ENCODE assay signal across 8 cellular contexts in genomic region chr20:46348972-46349741, GRCh38. TPM values are rescaled to one million over a fixed set of nuclear protein-coding genes. Genes with fewer than 3 reads are reported as not detected.
DNase-seq lines count a peak whose midpoint lies in the region; ATAC-seq and TF ChIP-seq lines count a peak whose summit lies in the region.

No MANE protein-coding gene starts in this region.

- H3K27me3 Mint-ChIP-seq in MCF 10A (ENCODE audit: insufficient read depth, unreplicated experiment), result no peaks in the 10 kb centered on the region

- H3K9me3 Mint-ChIP-seq in MCF 10A (ENCODE audit: unreplicated experiment), result no peaks in the 10 kb centered on the region

- CTCF ChIA-PET in MCF 10A (lab: Yijun Ruan, JAX), result interaction anchor here (0.5 to 5.8 kb wide), 46 partner anchors 9 to 387 kb away, joined by 3 to 146 read pairs (median 5); no protein-coding TSS in a partner anchor

- no peak overlapping the region for H3K27ac Mint-ChIP-seq in MCF 10A (ENCODE audit: low read depth, unreplicated experiment)

- TF ChIP-seq CTCF in MCF 10A (IDR thresholded peaks at IDR 0.05; ENCODE audit: unreplicated experiment), result peak; percentile 60

- peaks cover 11% of the 10 kb centered on the region for H3K4me1 Mint-ChIP-seq in MCF 10A (ENCODE audit: insufficient read depth, unreplicated experiment)

- no peak for ATAC-seq in HG02678 (IDR thresholded peaks at IDR 0.05; ENCODE audit: unreplicated experiment)
- ATAC-seq in GM18519 (IDR thresholded peaks at IDR 0.05; ENCODE audit: low FRiP score, unreplicated experiment), result no peak

- no TSS peak for BruUV-seq in MCF 10A (replicated peaks; lab: Mats Ljungman, UMichigan)

- peak; percentile 49 for DNase-seq in Caki2 (ENCODE audit: low read depth)
- DNase-seq in KBM-7, result peak; percentile 61
- DNase-seq in T-helper 2 cell, result peak in 4 of 5 experiments; percentile 24 to 43 (median 32)
- DNase-seq in MCF 10A (ENCODE audit: unreplicated experiment), result peak; percentile 47
- DNase-seq in iPS-NIHi7 (ENCODE audit: extremely low spot score), result peak; percentile 84
- peak; percentile 57 to 64 for DNase-seq in stimulated activated CD4-positive, alpha-beta T cell treated with anti-CD3 and anti-CD28 coated beads, Interleukin-2, amount 100 ng/mL, for 24 hours

- in situ Hi-C loops in Caki2 (cut with HindIII; ENCODE audit: low pct_unique_long_range_greater_than_20kb, low sequenced_read_pairs) (no loop called here), KBM-7 (cut with MboI; ENCODE audit: low pct_unique_long_range_greater_than_20kb, low sequenced_read_pairs) (no loop called here)

- POLR2A ChIA-PET in MCF 10A (lab: Yijun Ruan, JAX), result interaction anchor here (0.8 to 2.7 kb wide), 10 partner anchors 10 to 364 kb away, joined by 3 to 11 read pairs (median 4); no protein-coding TSS in a partner anchor

- intact Hi-C loops in MCF 10A (cut with micrococcal nuclease), result loop anchor here (1.0 kb wide), 1 partner anchor 217 kb away; no protein-coding TSS in a partner anchor

- H3K4me3 Mint-ChIP-seq in MCF 10A (ENCODE audit: unreplicated experiment), result no peak overlapping the region

- peaks cover 7% of the 10 kb centered on the region for H3K36me3 Mint-ChIP-seq in MCF 10A (ENCODE audit: insufficient read depth, unreplicated experiment)

RNA-seq across cellular contexts. Expression of gene CDH22, which starts 40.9 kb away (rescaled TPM):
- total RNA-seq in Caki2 (2014; rRNA removed; shearing (Covaris generic); ENCODE audit: low replicate concordance), result 0.07 and 0.43 TPM in 2 replicates
- not detected in 2 replicates for total RNA-seq in MCF 10A (2022)

RNA-seq across cellular contexts. Expression of gene ELMO2, which starts 57.3 kb away (rescaled TPM):
- 49.4 and 55.1 TPM in 2 replicates for total RNA-seq in Caki2 (2014; rRNA removed; shearing (Covaris generic); ENCODE audit: low replicate concordance)
- total RNA-seq in MCF 10A (2022), result 21.1 and 31.7 TPM in 2 replicates

Comparison
In these comparisons a context has a peak if more than half of its experiments do, and no peak if none do; other contexts are left out.
1. DNase-seq: peak in every context shown above with its lines; median percentile 84 in iPS-NIHi7; 61 in KBM-7; 60 in stimulated activated CD4-positive, alpha-beta T cell treated with anti-CD3 and anti-CD28 coated beads, Interleukin-2, amount 100 ng/mL, for 24 hours; 49 in Caki2; 47 in MCF 10A; 32 in T-helper 2 cell.